1 cellular context compared by ENCODE assay signal in the genomic region with DNA sequence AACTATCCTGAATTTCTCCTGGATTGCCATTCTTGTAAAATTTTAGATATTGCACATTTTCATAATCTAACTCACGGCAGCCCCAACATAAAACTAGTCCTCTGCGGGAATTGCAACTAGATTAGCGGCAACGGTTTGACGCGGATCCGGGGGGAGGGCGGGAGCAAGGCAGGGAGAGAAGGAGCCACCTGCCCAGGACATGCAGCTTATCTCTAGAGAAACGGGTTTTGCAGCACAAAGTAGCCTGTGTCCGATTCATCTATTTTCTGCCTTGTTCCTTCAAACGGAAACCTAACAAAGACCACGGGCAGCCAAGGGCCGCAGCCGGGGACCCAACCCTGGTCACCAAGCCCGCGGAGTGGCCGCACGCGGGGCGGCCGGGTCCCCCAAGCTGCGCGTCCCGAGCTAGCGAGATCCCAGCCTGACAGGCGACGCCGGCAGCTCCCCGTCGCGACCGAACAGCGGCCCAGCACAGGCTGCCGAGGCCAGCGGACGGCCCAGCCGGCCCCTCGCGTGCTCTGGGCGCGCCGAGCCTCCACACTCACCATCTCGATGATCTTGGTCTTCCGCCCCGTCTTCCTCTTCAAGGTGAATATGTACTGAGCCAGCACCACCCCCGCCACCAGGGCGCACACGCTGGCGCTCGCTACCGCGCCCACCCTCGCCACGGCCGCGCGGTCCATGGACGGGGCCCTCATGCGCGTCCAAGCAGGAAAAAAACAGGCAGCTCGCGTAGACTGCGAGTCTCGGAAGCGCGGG.
TF ChIP-seq lines count a peak whose summit lies in the region.

Gene NT5C3A (minus strand): TSS at position 754 of the 759 bp plus-strand sequence. CDS start 71 bp downstream, at position 683.

TF ChIP-seq in WTC11, 78 proteins besides CTCF, POLR2A, EP300 and RAD21:
- TF ChIP-seq MYBL2 (CRISPR knock-in tag; IDR thresholded peaks at IDR 0.05) (0 out of 2 replicates have a peak, but pooled peaks have one; percentile 14), ETV6 (CRISPR knock-in tag; IDR thresholded peaks at IDR 0.05) (0 out of 2 replicates have a peak, but pooled peaks have one; percentile 35), FOXP1 (CRISPR knock-in tag; IDR thresholded peaks at IDR 0.05; ENCODE audit: borderline replicate concordance) (peak; percentile 83), GABPB1 (CRISPR knock-in tag; IDR thresholded peaks at IDR 0.05) (peak; percentile 44), RELA (CRISPR knock-in tag; IDR thresholded peaks at IDR 0.05; ENCODE audit: borderline replicate concordance) (peak; percentile 62; the same call in 1 of the 2 replicates), MXD4 (CRISPR knock-in tag; IDR thresholded peaks at IDR 0.05; ENCODE audit: borderline replicate concordance) (no peak), RORB (CRISPR knock-in tag; IDR thresholded peaks at IDR 0.05) (no peak), SMAD4 (CRISPR knock-in tag; IDR thresholded peaks at IDR 0.05) (peak; percentile 66; the same call in 1 of the 2 replicates), ZNF512 (CRISPR knock-in tag; IDR thresholded peaks at IDR 0.05; ENCODE audit: borderline replicate concordance) (no peak), MLX (CRISPR knock-in tag; IDR thresholded peaks at IDR 0.05) (no peak), TEAD4 (CRISPR knock-in tag; IDR thresholded peaks at IDR 0.05) (peak; percentile 71; the same call in 1 of the 2 replicates), ZNF317 (CRISPR knock-in tag; IDR thresholded peaks at IDR 0.05; ENCODE audit: borderline replicate concordance, low read depth) (0 out of 2 replicates have a peak, but pooled peaks have one; percentile 26), FOXJ3 (CRISPR knock-in tag; IDR thresholded peaks at IDR 0.05; ENCODE audit: borderline replicate concordance) (no peak), ZNF425 (CRISPR knock-in tag; conservative IDR thresholded peaks at IDR 0.05) (no peak), FOXK1 (CRISPR knock-in tag; IDR thresholded peaks at IDR 0.05) (peak; percentile 35; the same call in 1 of the 2 replicates), ZNF263 (CRISPR knock-in tag; IDR thresholded peaks at IDR 0.05; ENCODE audit: low read depth) (no peak), ZNF219 (CRISPR knock-in tag; IDR thresholded peaks at IDR 0.05; ENCODE audit: borderline replicate concordance) (peak; percentile 73; the same call in 1 of the 2 replicates), ELF4 (CRISPR knock-in tag; IDR thresholded peaks at IDR 0.05; ENCODE audit: low read depth) (peak; percentile 72; the same call in 1 of the 2 replicates), ESRRA (CRISPR knock-in tag; IDR thresholded peaks at IDR 0.05; ENCODE audit: borderline replicate concordance) (peak; percentile 58; the same call in 1 of the 2 replicates), ZNF416 (CRISPR knock-in tag; IDR thresholded peaks at IDR 0.05) (0 out of 2 replicates have a peak, but pooled peaks have one; percentile 20), JUN (CRISPR knock-in tag; IDR thresholded peaks at IDR 0.05) (peak; percentile 24; the same call in 1 of the 2 replicates), IRF2 (CRISPR knock-in tag; IDR thresholded peaks at IDR 0.05; ENCODE audit: borderline replicate concordance, low read depth) (no peak), ZNF121 (CRISPR knock-in tag; IDR thresholded peaks at IDR 0.05) (peak; percentile 45; the same call in 1 of the 2 replicates)
- TF ChIP-seq, protein P1, sequence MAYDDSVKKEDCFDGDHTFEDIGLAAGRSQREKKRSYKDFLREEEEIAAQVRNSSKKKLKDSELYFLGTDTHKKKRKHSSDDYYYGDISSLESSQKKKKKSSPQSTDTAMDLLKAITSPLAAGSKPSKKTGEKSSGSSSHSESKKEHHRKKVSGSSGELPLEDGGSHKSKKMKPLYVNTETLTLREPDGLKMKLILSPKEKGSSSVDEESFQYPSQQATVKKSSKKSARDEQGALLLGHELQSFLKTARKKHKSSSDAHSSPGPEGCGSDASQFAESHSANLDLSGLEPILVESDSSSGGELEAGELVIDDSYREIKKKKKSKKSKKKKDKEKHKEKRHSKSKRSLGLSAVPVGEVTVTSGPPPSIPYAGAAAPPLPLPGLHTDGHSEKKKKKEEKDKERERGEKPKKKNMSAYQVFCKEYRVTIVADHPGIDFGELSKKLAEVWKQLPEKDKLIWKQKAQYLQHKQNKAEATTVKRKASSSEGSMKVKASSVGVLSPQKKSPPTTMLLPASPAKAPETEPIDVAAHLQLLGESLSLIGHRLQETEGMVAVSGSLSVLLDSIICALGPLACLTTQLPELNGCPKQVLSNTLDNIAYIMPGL (CRISPR knock-in tag; IDR thresholded peaks at IDR 0.05), result peak; percentile 61; the same call in 1 of the 2 replicates
- TF ChIP-seq, protein P2, sequence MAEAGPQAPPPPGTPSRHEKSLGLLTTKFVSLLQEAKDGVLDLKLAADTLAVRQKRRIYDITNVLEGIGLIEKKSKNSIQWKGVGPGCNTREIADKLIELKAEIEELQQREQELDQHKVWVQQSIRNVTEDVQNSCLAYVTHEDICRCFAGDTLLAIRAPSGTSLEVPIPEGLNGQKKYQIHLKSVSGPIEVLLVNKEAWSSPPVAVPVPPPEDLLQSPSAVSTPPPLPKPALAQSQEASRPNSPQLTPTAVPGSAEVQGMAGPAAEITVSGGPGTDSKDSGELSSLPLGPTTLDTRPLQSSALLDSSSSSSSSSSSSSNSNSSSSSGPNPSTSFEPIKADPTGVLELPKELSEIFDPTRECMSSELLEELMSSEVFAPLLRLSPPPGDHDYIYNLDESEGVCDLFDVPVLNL (CRISPR knock-in tag; IDR thresholded peaks at IDR 0.05; ENCODE audit: borderline replicate concordance, low read depth), result peak; percentile 84; the same call in 1 of the 2 replicates
- TF ChIP-seq, protein P3, sequence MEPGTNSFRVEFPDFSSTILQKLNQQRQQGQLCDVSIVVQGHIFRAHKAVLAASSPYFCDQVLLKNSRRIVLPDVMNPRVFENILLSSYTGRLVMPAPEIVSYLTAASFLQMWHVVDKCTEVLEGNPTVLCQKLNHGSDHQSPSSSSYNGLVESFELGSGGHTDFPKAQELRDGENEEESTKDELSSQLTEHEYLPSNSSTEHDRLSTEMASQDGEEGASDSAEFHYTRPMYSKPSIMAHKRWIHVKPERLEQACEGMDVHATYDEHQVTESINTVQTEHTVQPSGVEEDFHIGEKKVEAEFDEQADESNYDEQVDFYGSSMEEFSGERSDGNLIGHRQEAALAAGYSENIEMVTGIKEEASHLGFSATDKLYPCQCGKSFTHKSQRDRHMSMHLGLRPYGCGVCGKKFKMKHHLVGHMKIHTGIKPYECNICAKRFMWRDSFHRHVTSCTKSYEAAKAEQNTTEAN (CRISPR knock-in tag; IDR thresholded peaks at IDR 0.05), result peak; percentile 72; the same call in 1 of the 2 replicates
- TF ChIP-seq, protein P4, sequence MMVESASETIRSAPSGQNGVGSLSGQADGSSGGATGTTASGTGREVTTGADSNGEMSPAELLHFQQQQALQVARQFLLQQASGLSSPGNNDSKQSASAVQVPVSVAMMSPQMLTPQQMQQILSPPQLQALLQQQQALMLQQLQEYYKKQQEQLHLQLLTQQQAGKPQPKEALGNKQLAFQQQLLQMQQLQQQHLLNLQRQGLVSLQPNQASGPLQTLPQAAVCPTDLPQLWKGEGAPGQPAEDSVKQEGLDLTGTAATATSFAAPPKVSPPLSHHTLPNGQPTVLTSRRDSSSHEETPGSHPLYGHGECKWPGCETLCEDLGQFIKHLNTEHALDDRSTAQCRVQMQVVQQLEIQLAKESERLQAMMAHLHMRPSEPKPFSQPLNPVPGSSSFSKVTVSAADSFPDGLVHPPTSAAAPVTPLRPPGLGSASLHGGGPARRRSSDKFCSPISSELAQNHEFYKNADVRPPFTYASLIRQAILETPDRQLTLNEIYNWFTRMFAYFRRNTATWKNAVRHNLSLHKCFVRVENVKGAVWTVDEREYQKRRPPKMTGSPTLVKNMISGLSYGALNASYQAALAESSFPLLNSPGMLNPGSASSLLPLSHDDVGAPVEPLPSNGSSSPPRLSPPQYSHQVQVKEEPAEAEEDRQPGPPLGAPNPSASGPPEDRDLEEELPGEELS (CRISPR knock-in tag; IDR thresholded peaks at IDR 0.05), result peak; percentile 80
- TF ChIP-seq, protein P5, sequence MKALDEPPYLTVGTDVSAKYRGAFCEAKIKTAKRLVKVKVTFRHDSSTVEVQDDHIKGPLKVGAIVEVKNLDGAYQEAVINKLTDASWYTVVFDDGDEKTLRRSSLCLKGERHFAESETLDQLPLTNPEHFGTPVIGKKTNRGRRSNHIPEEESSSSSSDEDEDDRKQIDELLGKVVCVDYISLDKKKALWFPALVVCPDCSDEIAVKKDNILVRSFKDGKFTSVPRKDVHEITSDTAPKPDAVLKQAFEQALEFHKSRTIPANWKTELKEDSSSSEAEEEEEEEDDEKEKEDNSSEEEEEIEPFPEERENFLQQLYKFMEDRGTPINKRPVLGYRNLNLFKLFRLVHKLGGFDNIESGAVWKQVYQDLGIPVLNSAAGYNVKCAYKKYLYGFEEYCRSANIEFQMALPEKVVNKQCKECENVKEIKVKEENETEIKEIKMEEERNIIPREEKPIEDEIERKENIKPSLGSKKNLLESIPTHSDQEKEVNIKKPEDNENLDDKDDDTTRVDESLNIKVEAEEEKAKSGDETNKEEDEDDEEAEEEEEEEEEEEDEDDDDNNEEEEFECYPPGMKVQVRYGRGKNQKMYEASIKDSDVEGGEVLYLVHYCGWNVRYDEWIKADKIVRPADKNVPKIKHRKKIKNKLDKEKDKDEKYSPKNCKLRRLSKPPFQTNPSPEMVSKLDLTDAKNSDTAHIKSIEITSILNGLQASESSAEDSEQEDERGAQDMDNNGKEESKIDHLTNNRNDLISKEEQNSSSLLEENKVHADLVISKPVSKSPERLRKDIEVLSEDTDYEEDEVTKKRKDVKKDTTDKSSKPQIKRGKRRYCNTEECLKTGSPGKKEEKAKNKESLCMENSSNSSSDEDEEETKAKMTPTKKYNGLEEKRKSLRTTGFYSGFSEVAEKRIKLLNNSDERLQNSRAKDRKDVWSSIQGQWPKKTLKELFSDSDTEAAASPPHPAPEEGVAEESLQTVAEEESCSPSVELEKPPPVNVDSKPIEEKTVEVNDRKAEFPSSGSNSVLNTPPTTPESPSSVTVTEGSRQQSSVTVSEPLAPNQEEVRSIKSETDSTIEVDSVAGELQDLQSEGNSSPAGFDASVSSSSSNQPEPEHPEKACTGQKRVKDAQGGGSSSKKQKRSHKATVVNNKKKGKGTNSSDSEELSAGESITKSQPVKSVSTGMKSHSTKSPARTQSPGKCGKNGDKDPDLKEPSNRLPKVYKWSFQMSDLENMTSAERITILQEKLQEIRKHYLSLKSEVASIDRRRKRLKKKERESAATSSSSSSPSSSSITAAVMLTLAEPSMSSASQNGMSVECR (CRISPR knock-in tag; IDR thresholded peaks at IDR 0.05; ENCODE audit: borderline replicate concordance), result peak; percentile 85; the same call in 1 of the 2 replicates
- TF ChIP-seq, protein P6, sequence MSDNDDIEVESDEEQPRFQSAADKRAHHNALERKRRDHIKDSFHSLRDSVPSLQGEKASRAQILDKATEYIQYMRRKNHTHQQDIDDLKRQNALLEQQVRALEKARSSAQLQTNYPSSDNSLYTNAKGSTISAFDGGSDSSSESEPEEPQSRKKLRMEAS (CRISPR knock-in tag; IDR thresholded peaks at IDR 0.05), result peak; percentile 67; the same call in 1 of the 2 replicates
TF ChIP-seq in WTC11: peak in this region for 21.
